ENCODE assay signal across 2 cellular contexts in the genomic region with DNA sequence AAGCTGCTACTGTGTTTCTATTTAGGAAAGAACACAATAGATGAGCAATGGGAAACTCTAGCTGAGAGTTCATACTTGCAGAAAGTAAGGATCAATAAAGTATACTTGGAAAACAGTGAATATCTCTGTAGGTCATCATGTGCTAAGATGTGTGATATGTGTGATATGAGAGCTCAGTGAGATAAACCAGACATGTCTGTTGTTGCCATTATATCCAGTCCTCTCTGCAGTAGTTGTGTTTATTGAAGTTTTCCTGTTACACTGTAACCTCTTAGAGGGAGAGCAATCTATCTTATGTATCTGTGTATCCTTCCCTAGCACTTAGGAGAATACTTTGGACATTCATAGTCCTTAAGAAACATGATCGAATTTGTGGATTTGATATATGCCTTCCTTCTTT.
TF ChIP-seq lines count a peak whose summit lies in the region.

No MANE protein-coding gene starts in this region.

TF ChIP-seq in GM12891, 5 proteins besides CTCF, POLR2A, EP300 and RAD21 (continued from another document):
- TF ChIP-seq POLR2AphosphoS5 (IDR thresholded peaks at IDR 0.05; ENCODE audit: low read depth, low read length) (no peak), PAX5 (IDR thresholded peaks at IDR 0.05; ENCODE audit: insufficient read depth, low read length, severe bottlenecking) (no peak), POU2F2 (IDR thresholded peaks at IDR 0.05; ENCODE audit: low read depth, low read length) (no peak)

TF ChIP-seq in IMR-90, 13 proteins besides CTCF, POLR2A, EP300 and RAD21:
- TF ChIP-seq, protein P1, sequence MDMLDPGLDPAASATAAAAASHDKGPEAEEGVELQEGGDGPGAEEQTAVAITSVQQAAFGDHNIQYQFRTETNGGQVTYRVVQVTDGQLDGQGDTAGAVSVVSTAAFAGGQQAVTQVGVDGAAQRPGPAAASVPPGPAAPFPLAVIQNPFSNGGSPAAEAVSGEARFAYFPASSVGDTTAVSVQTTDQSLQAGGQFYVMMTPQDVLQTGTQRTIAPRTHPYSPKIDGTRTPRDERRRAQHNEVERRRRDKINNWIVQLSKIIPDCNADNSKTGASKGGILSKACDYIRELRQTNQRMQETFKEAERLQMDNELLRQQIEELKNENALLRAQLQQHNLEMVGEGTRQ (IDR thresholded peaks at IDR 0.05; ENCODE audit: low read depth, low read length) = no peak
- no peak for TF ChIP-seq NFE2L2 (IDR thresholded peaks at IDR 0.05; ENCODE audit: low read depth, low read length)
